26 cellular contexts compared by ENCODE assay signal in genomic region chr3:47846880-47847248, GRCh38.
"Had no signal": no experiment of that assay in that cellular context is flagged by ENCODE, and none has a peak within 500 bp of the region (broad histone marks: within the 10 kb centered on the region; RNA-seq: fewer than 3 reads in every experiment).

No MANE protein-coding gene starts in this region.

- H3K27ac ChIP-seq: colonic mucosa, gastroesophageal sphincter, hepatocyte, pancreas, prostate gland, suprapubic skin, tibial artery had no signal

- H3K79me2 ChIP-seq: hepatocyte had no signal

- FAIRE-seq: keratinocyte, pancreas had no signal

- H3K4me3 ChIP-seq: colonic mucosa, gastroesophageal sphincter, hepatocyte, pancreas, prostate gland, suprapubic skin, tibial artery had no signal

- H3K27me3 Mint-ChIP-seq: activated CD4-positive, alpha-beta memory T cell treated with anti-CD3 and anti-CD28 coated beads, Interleukin-2, amount 10 ng/mL, durations not matched to agents 7 days and 5 days; activated CD4-positive, alpha-beta T cell treated with anti-CD3 and anti-CD28 coated beads, Interleukin-2, amount 10 ng/mL, durations not matched to agents 7 days and 5 days; activated naive CD8-positive, alpha-beta T cell; naive B cell had no signal

- DNase-seq: activated CD4-positive, alpha-beta memory T cell treated with anti-CD3 and anti-CD28 coated beads, Interleukin-2, amount 10 ng/mL, durations not matched to agents 7 days and 5 days; activated CD4-positive, alpha-beta T cell treated with anti-CD3 and anti-CD28 coated beads, Interleukin-2, amount 10 ng/mL, durations not matched to agents 7 days and 5 days; activated CD4-positive, CD25-positive, alpha-beta regulatory T cell treated with anti-CD3 and anti-CD28 coated beads, Interleukin-2, amount 50 U/mL, for 72 hours; activated CD8-positive, alpha-beta memory T cell treated with anti-CD3 and anti-CD28 coated beads, Interleukin-2, amount 50 U/mL, for 48 hours; activated naive CD4-positive, alpha-beta T cell treated with Interleukin-2 at 50 U/mL for 16 hours; activated T-cell treated with anti-CD3 and anti-CD28 coated beads, Interleukin-2, amount 50 U/mL, for 48 hours; anterior cingulate cortex; cerebellar nuclear complex; colonic mucosa; effector CD8-positive, alpha-beta T cell; erythroblast; naive B cell; nephron progenitor cell; pancreas; stimulated activated CD4-positive, alpha-beta T cell treated with anti-CD3 and anti-CD28 coated beads, Interleukin-15, amount 100 ng/mL, for 24 hours; stimulated activated CD4-positive, alpha-beta T cell treated with anti-CD3 and anti-CD28 coated beads, Interleukin-2, amount 100 ng/mL, for 24 hours; stimulated activated naive CD4-positive, alpha-beta T cell; T-helper 2 cell; tibial artery had no signal

- H3K27ac Mint-ChIP-seq: activated CD4-positive, alpha-beta memory T cell treated with anti-CD3 and anti-CD28 coated beads, Interleukin-2, amount 10 ng/mL, durations not matched to agents 7 days and 5 days; activated CD4-positive, alpha-beta T cell treated with anti-CD3 and anti-CD28 coated beads, Interleukin-2, amount 10 ng/mL, durations not matched to agents 7 days and 5 days; activated naive CD8-positive, alpha-beta T cell; mesothelial cell of epicardium; nephron progenitor cell had no signal

- H3K4me1 Mint-ChIP-seq: activated CD4-positive, alpha-beta memory T cell treated with anti-CD3 and anti-CD28 coated beads, Interleukin-2, amount 10 ng/mL, durations not matched to agents 7 days and 5 days; activated CD4-positive, alpha-beta T cell treated with anti-CD3 and anti-CD28 coated beads, Interleukin-2, amount 10 ng/mL, durations not matched to agents 7 days and 5 days had no signal

- H2AFZ ChIP-seq: hepatocyte had no signal

- ATAC-seq: gastroesophageal sphincter, pancreas had no signal

- H3K4me3 Mint-ChIP-seq: activated CD4-positive, alpha-beta memory T cell treated with anti-CD3 and anti-CD28 coated beads, Interleukin-2, amount 10 ng/mL, durations not matched to agents 7 days and 5 days; activated CD4-positive, alpha-beta T cell treated with anti-CD3 and anti-CD28 coated beads, Interleukin-2, amount 10 ng/mL, durations not matched to agents 7 days and 5 days; activated naive CD8-positive, alpha-beta T cell; mesothelial cell of epicardium; naive B cell; nephron progenitor cell had no signal

- H3K9me3 ChIP-seq: colonic mucosa, gastroesophageal sphincter, pancreas, prostate gland, suprapubic skin, tibial artery had no signal

- H3K4me2 ChIP-seq: hepatocyte had no signal

- H3K27me3 ChIP-seq: colonic mucosa, gastroesophageal sphincter, hepatocyte, pancreas, suprapubic skin, tibial artery had no signal

- H3K4me1 ChIP-seq: colonic mucosa, gastroesophageal sphincter, pancreas, prostate gland, suprapubic skin, tibial artery had no signal

- H3K9me3 Mint-ChIP-seq: activated CD4-positive, alpha-beta memory T cell treated with anti-CD3 and anti-CD28 coated beads, Interleukin-2, amount 10 ng/mL, durations not matched to agents 7 days and 5 days; activated CD4-positive, alpha-beta T cell treated with anti-CD3 and anti-CD28 coated beads, Interleukin-2, amount 10 ng/mL, durations not matched to agents 7 days and 5 days; mesothelial cell of epicardium; naive B cell; nephron progenitor cell had no signal
